In the genomic region with DNA sequence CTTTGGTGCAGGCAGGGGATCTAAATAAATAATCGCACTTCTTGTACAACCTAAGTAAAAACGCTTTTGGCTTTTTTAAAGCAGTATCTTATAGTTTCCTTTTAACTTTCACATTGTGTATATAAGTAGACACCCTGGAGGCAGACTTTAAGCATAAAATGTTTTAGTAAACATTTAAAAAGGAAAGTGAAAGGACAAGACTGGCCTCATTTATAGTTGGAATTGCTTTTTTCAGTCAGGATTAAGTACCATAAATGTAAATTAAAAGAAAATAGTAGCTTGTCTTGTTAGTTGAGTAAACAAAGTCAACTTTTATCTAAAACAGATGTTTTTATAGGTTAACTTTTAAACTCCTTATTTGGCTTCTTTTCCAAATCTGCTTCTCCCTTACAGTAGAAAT, we compare ENCODE assay signal across 20 cellular contexts.
"Had no signal": no experiment of that assay in that cellular context is flagged by ENCODE, and none has a peak within 500 bp of the region (broad histone marks: within the 10 kb centered on the region; RNA-seq: fewer than 3 reads in every experiment).

No MANE protein-coding gene starts in this region.

- H3K4me1 ChIP-seq: gastroesophageal sphincter, prostate gland, right lobe of liver had no signal

- ATAC-seq: activated naive CD4-positive, alpha-beta T cell treated with anti-CD3 and anti-CD28 coated beads, Interleukin-2, amount 50 U/mL, for 72 hours; gastroesophageal sphincter; left cardiac atrium; naive thymus-derived CD4-positive, alpha-beta T cell; right lobe of liver had no signal

- H3K4me3 ChIP-seq: esophagus squamous epithelium, gastroesophageal sphincter, lung, prostate gland, right lobe of liver had no signal

- H3K9me3 Mint-ChIP-seq: activated B cell treated with CpG ODN at 0.5 μM for 24 hours; activated CD4-positive, alpha-beta T cell treated with anti-CD3 and anti-CD28 coated beads, Interleukin-2, amount 10 ng/mL, durations not matched to agents 7 days and 5 days; T-helper 1 cell treated with Interleukin-12 subunit alpha and Interleukin-12 subunit beta and Interleukin-4 antibody, amounts not matched to agents 30 μg/mL and 1 μg/mL, for 36 hours had no signal

- H3K27me3 ChIP-seq: brain microvascular endothelial cell, dorsolateral prefrontal cortex, esophagus squamous epithelium, gastroesophageal sphincter, right lobe of liver had no signal

- DNase-seq: activated B cell treated with CpG ODN at 0.5 μM for 24 hours; activated CD4-positive, alpha-beta T cell treated with anti-CD3 and anti-CD28 coated beads, Interleukin-2, amount 10 ng/mL, durations not matched to agents 7 days and 5 days; activated CD8-positive, alpha-beta memory T cell treated with anti-CD3 and anti-CD28 coated beads for 24 hours; activated T-cell treated with anti-CD3 and anti-CD28 coated beads for 4 hours; amygdala; brain microvascular endothelial cell; cerebellar nuclear complex; dorsolateral prefrontal cortex; esophagus squamous epithelium; left cardiac atrium; naive thymus-derived CD4-positive, alpha-beta T cell; right lobe of liver; stimulated activated naive CD4-positive, alpha-beta T cell treated with Interleukin-2 at 50 U/mL for 16 hours had no signal

- H3K4me1 Mint-ChIP-seq: activated B cell treated with CpG ODN at 0.5 μM for 24 hours; activated CD4-positive, alpha-beta T cell treated with anti-CD3 and anti-CD28 coated beads, Interleukin-2, amount 10 ng/mL, durations not matched to agents 7 days and 5 days; naive thymus-derived CD4-positive, alpha-beta T cell had no signal

- FAIRE-seq: TTC549 had no signal

- H3K36me3 ChIP-seq: brain microvascular endothelial cell, prostate gland, right lobe of liver had no signal

- H3K4me3 Mint-ChIP-seq: activated B cell treated with CpG ODN at 0.5 μM for 24 hours; activated CD4-positive, alpha-beta T cell treated with anti-CD3 and anti-CD28 coated beads, Interleukin-2, amount 10 ng/mL, durations not matched to agents 7 days and 5 days; naive thymus-derived CD4-positive, alpha-beta T cell; T-helper 1 cell treated with Interleukin-12 subunit alpha and Interleukin-12 subunit beta and Interleukin-4 antibody, amounts not matched to agents 30 μg/mL and 1 μg/mL, for 36 hours had no signal

- H3K27ac ChIP-seq: brain microvascular endothelial cell, dorsolateral prefrontal cortex, esophagus squamous epithelium, gastroesophageal sphincter, prostate gland, right lobe of liver had no signal

- H3K27me3 Mint-ChIP-seq: activated B cell treated with CpG ODN at 0.5 μM for 24 hours, type B pancreatic cell had no signal

- H3K36me3 Mint-ChIP-seq: naive thymus-derived CD4-positive, alpha-beta T cell had no signal

- H3K27ac Mint-ChIP-seq: activated B cell treated with CpG ODN at 0.5 μM for 24 hours; activated CD4-positive, alpha-beta T cell treated with anti-CD3 and anti-CD28 coated beads, Interleukin-2, amount 10 ng/mL, durations not matched to agents 7 days and 5 days; activated naive CD4-positive, alpha-beta T cell treated with anti-CD3 and anti-CD28 coated beads, Interleukin-2, amount 50 U/mL, for 72 hours; naive thymus-derived CD4-positive, alpha-beta T cell; T-helper 1 cell treated with Interleukin-12 subunit alpha and Interleukin-12 subunit beta and Interleukin-4 antibody, amounts not matched to agents 30 μg/mL and 1 μg/mL, for 36 hours; type B pancreatic cell had no signal
